14 cellular contexts compared by ENCODE assay signal in genomic region chr17:19397556-19398041, GRCh38. TPM values are rescaled to one million over a fixed set of nuclear protein-coding genes. Genes with fewer than 3 reads are reported as not detected.
DNase-seq lines count a peak whose midpoint lies in the region; ATAC-seq, FAIRE-seq and TF ChIP-seq lines count a peak whose summit lies in the region.
"Had no signal": no experiment of that assay in that cellular context is flagged by ENCODE, and none has a peak within 500 bp of the region (broad histone marks: within the 10 kb centered on the region; RNA-seq: fewer than 3 reads in every experiment).

No MANE protein-coding gene starts in this region.

- no peak overlapping the region for H4K91ac ChIP-seq in H9 (ENCODE audit: insufficient read length, low read depth, low read length)

- H3K27ac ChIP-seq in H9 (ENCODE audit: insufficient read length, low read depth, low read length) (no peak overlapping the region), GM12878 (ENCODE audit: control insufficient read depth, insufficient read depth) (no peak overlapping the region), stomach (peak overlapping the region; percentile 23 to 81 (median 63))
- H3K27ac ChIP-seq: parathyroid adenoma had no signal

- TF ChIP-seq POLR2A in GM12878 (IDR thresholded peaks at IDR 0.05; ENCODE audit: low read depth, low read length) (no peak), stomach (IDR thresholded peaks at IDR 0.05) (no peak)

- no peaks in the 10 kb centered on the region; the same call in 1 of the 2 replicates for H3K27me3 Mint-ChIP-seq in H9 (ENCODE audit: low read depth)
- H3K27me3 Mint-ChIP-seq in activated CD4-positive, alpha-beta memory T cell treated with anti-CD3 and anti-CD28 coated beads for 36 hours, result peaks cover 3% of the 10 kb centered on the region
- H3K27me3 Mint-ChIP-seq: activated T-helper 17 cell treated with anti-CD3 and anti-CD28 coated beads, Interleukin-2, amount 50 U/mL, for 72 hours had no signal

- no peak overlapping the region for H3K4me3 Mint-ChIP-seq in H9
- H3K4me3 Mint-ChIP-seq in activated CD4-positive, alpha-beta memory T cell treated with anti-CD3 and anti-CD28 coated beads for 36 hours, result no peak overlapping the region
- H3K4me3 Mint-ChIP-seq: activated T-helper 17 cell treated with anti-CD3 and anti-CD28 coated beads, Interleukin-2, amount 50 U/mL, for 72 hours had no signal

- no CpG with 5 or more reads among the region's 6 CpGs for WGBS in H9 (ENCODE audit: extremely low coverage, insufficient read length, low lambda C conversion rate)
- 7% methylated on average over 6 of the region's 6 CpGs for WGBS in GM12878 (ENCODE audit: insufficient coverage, insufficient replicate concordance, low lambda C conversion rate, missing lambda C conversion rate)
- 36 to 51% (median 50%) methylated on average over 5 to 6 of the region's 6 CpGs for WGBS in stomach, 5 donors

- no peak overlapping the region for H4K5ac ChIP-seq in H9 (ENCODE audit: insufficient read length, low read depth, low read length)

- H3K56ac ChIP-seq in H9 (ENCODE audit: insufficient read length, low read depth, low read length), result no peak overlapping the region

- H3K4ac ChIP-seq in H9 (ENCODE audit: low read depth, low read length), result no peak overlapping the region

- H3K9me3 ChIP-seq in H9 (ENCODE audit: control insufficient read depth, low read depth, low read length) (no peaks in the 10 kb centered on the region), GM12878 (replicated peaks; ENCODE audit: control insufficient read depth, insufficient read depth, low read length) (no peaks in the 10 kb centered on the region), stomach (no peaks in the 10 kb centered on the region)

- no peaks in the 10 kb centered on the region for H3K27me3 ChIP-seq in H9 (ENCODE audit: insufficient read depth, low read length)
- no peaks in the 10 kb centered on the region for H3K27me3 ChIP-seq in GM12878 (replicated peaks in 1 of 2; ENCODE audit: control insufficient read depth in 2 of 2, insufficient read depth in 2 of 2, low read length in 1 of 2)
- no peaks in the 10 kb centered on the region for H3K27me3 ChIP-seq in stomach

- TF ChIP-seq EP300 in GM12878 (IDR thresholded peaks at IDR 0.05; ENCODE audit: borderline replicate concordance in 1 of 2, control insufficient read depth in 1 of 2, low read depth in 2 of 2, low read length in 2 of 2) (no peak), stomach (IDR thresholded peaks at IDR 0.05) (no peak)

- H3K4me3 ChIP-seq in GM12878, result no peak overlapping the region
- no peak overlapping the region for H3K4me3 ChIP-seq in stomach

- no peak overlapping the region for H2BK20ac ChIP-seq in H9 (ENCODE audit: low read depth, low read length, poor library complexity, severe bottlenecking)

- no peak overlapping the region for H2AK5ac ChIP-seq in H9 (ENCODE audit: insufficient read length, low read length)

- H4K20me1 ChIP-seq in H9 (ENCODE audit: control insufficient read depth, insufficient read depth, insufficient read length), result no peaks in the 10 kb centered on the region
- no peaks in the 10 kb centered on the region for H4K20me1 ChIP-seq in GM12878 (ENCODE audit: control insufficient read depth, insufficient read depth)

- H2BK5ac ChIP-seq in H9 (ENCODE audit: insufficient read length, low read length), result no peak overlapping the region

- DNase-seq in H9 (peak; percentile 85), GM12878 (ENCODE audit: low read depth, low spot score) (no peak), islet precursor cell (peak; percentile 60), stomach (no peak), dermis blood vessel endothelial cell (no peak)
- no peak for DNase-seq in activated CD4-positive, alpha-beta memory T cell treated with anti-CD3 and anti-CD28 coated beads for 36 hours
- no peak for DNase-seq in effector CD8-positive, alpha-beta T cell (lab: John Stamatoyannopoulos, UW)
- DNase-seq: CD8-positive, alpha-beta memory T cell; IMR-90; SIG-M5 had no signal

- ATAC-seq in GM12878, result peak; percentile 84
- no peak for ATAC-seq in HG03025 (IDR thresholded peaks at IDR 0.05; ENCODE audit: low FRiP score, unreplicated experiment)
- ATAC-seq: activated CD4-positive, CD25-positive, alpha-beta regulatory T cell treated with anti-CD3 and anti-CD28 coated beads, Interleukin-2, amount 50 U/mL, for 24 hours; activated T-helper 17 cell treated with anti-CD3 and anti-CD28 coated beads, Interleukin-2, amount 50 U/mL, for 72 hours had no signal

- peaks cover 0 to 5% (median 0%) of the 10 kb centered on the region in 3 experiments; a peak in 1 of 7 replicates for H3K36me3 Mint-ChIP-seq in H9 (ENCODE audit: insufficient read depth in 1 of 3, low read depth in 3 of 3)
- H3K36me3 Mint-ChIP-seq in activated CD4-positive, alpha-beta memory T cell treated with anti-CD3 and anti-CD28 coated beads for 36 hours, result no peaks in the 10 kb centered on the region

- H3K4me1 ChIP-seq in H9 (ENCODE audit: insufficient read depth, low read length) (no peaks in the 10 kb centered on the region; the same call in 1 of the 2 replicates), GM12878 (ENCODE audit: control insufficient read depth, insufficient read depth, low read length) (peaks cover 4% of the 10 kb centered on the region; the same call in 1 of the 2 replicates), stomach (peaks cover 11 to 50% (median 19%) of the 10 kb centered on the region in 4 donors)

- intact Hi-C loops in GM12878 (cut with micrococcal nuclease; ENCODE audit: unreplicated experiment), result loop anchor here (2.0 kb wide), 1 partner anchor 49 kb away; no protein-coding TSS in a partner anchor
- intact Hi-C loops in stomach (cut with DNase I; ENCODE audit: low total_unique reads), result no loop called here
- intact Hi-C loops in activated CD4-positive, alpha-beta memory T cell treated with anti-CD3 and anti-CD28 coated beads for 36 hours (cut with micrococcal nuclease), result no loop called here

- H3K79me2 ChIP-seq in H9 (ENCODE audit: insufficient read depth, low read length) (no peaks in the 10 kb centered on the region), GM12878 (ENCODE audit: control insufficient read depth, insufficient read depth, low read length) (no peaks in the 10 kb centered on the region)
- H3K79me2 ChIP-seq: parathyroid adenoma had no signal

- no peak overlapping the region for H2BK12ac ChIP-seq in H9 (ENCODE audit: insufficient read length, low read depth, low read length)

- H3K27ac Mint-ChIP-seq in H9, result no peak overlapping the region
- no peak overlapping the region for H3K27ac Mint-ChIP-seq in activated CD4-positive, alpha-beta memory T cell treated with anti-CD3 and anti-CD28 coated beads for 36 hours
- H3K27ac Mint-ChIP-seq: activated T-helper 17 cell treated with anti-CD3 and anti-CD28 coated beads, Interleukin-2, amount 50 U/mL, for 72 hours had no signal

- peaks cover 14 to 25% of the 10 kb centered on the region in 2 experiments for H3K4me1 Mint-ChIP-seq in H9
- no peaks in the 10 kb centered on the region for H3K4me1 Mint-ChIP-seq in activated CD4-positive, alpha-beta memory T cell treated with anti-CD3 and anti-CD28 coated beads for 36 hours (ENCODE audit: low read depth)
- H3K4me1 Mint-ChIP-seq: activated T-helper 17 cell treated with anti-CD3 and anti-CD28 coated beads, Interleukin-2, amount 50 U/mL, for 72 hours; CD8-positive, alpha-beta memory T cell had no signal

- CTCF ChIA-PET in GM12878 (lab: Yijun Ruan, JAX), result interaction anchor here (0.6 to 2.2 kb wide), 15 partner anchors 9 to 544 kb away, joined by 3 to 11 read pairs (median 3); partner anchors contain the start of genes B9D1 and MAPK7
- CTCF ChIA-PET in activated CD4-positive, alpha-beta memory T cell treated with anti-CD3 and anti-CD28 coated beads for 36 hours (lab: Charles Lee), result interaction anchor here (0.9 to 1.1 kb wide), 2 partner anchors 35 to 50 kb away, joined by 3 to 4 read pairs; partner anchors contain the start of gene B9D1

- H3K23me2 ChIP-seq in H9 (ENCODE audit: insufficient read length, low read depth, low read length, poor library complexity, severe bottlenecking), result no peaks in the 10 kb centered on the region

- no peak overlapping the region for H3K9ac ChIP-seq in H9 (ENCODE audit: extremely low read depth, insufficient read length, low read length)
- no peak overlapping the region for H3K9ac ChIP-seq in GM12878 (ENCODE audit: control insufficient read depth, insufficient read depth, low read length)
- H3K9ac ChIP-seq: parathyroid adenoma had no signal

- no TSS peak for BruUV-seq in GM12878 (replicated peaks; lab: Mats Ljungman, UMichigan)

- no peak overlapping the region for H3K14ac ChIP-seq in H9 (ENCODE audit: insufficient read depth, low read length)

- no peak overlapping the region for H2BK15ac ChIP-seq in H9 (ENCODE audit: low read depth, low read length)

- SMC1A ChIA-PET in GM12878 (lab: Charles Lee; ENCODE audit: uncharacterized antibody, unreplicated experiment), result interaction anchor here (0.8 to 1.6 kb wide), 8 partner anchors 11 to 173 kb away, joined by 3 to 9 read pairs (median 3); partner anchors contain the start of genes B9D1 and MAPK7

- no peak overlapping the region for H3T11ph ChIP-seq in H9 (ENCODE audit: low read length)

- H4K8ac ChIP-seq in H9 (replicated peaks; ENCODE audit: insufficient read length, low read depth, low read length), result no peak overlapping the region

- no peak overlapping the region for H3K4me2 ChIP-seq in H9 (ENCODE audit: insufficient read depth, insufficient read length, low read length)
- no peak overlapping the region for H3K4me2 ChIP-seq in GM12878 (ENCODE audit: control insufficient read depth, insufficient read depth)

- TF ChIP-seq CTCF in H9 (conservative IDR thresholded peaks at IDR 0.05) (peak; percentile 76), GM12878 (IDR thresholded peaks at IDR 0.05 in 2 of 3, conservative IDR thresholded peaks at IDR 0.05 in 1 of 3; ENCODE audit: control insufficient read depth in 2 of 3, extremely low read depth in 1 of 3, insufficient read depth in 1 of 3, low read depth in 3 of 3, low read length in 3 of 3) (peak; percentile 44 to 61 (median 57); a peak in 4 of 6 replicates), stomach (IDR thresholded peaks at IDR 0.05) (no peak)

- in situ Hi-C loops in GM12878 (cut with MboI), result no loop called here

- POLR2A ChIA-PET in GM12878 (lab: Charles Lee), result interaction anchor here (0.7 kb wide), 1 partner anchor 20 kb away, joined by 5 read pairs; the partner anchor contains the start of gene MAPK7
- POLR2A ChIA-PET in activated CD4-positive, alpha-beta memory T cell treated with anti-CD3 and anti-CD28 coated beads for 36 hours (lab: Charles Lee), result no interaction called here

- TF ChIP-seq RAD21 in GM12878 (IDR thresholded peaks at IDR 0.05; ENCODE audit: insufficient read depth, low read depth, low read length), result peak; percentile 54

- FAIRE-seq in GM12878 (lab: Jason Lieb, UNC), result peak; percentile 86

- RAD21 ChIA-PET in GM12878 (lab: Charles Lee; ENCODE audit: unreplicated experiment), result interaction anchor here (0.7 to 2.1 kb wide), 8 partner anchors 20 to 369 kb away, joined by 3 to 14 read pairs (median 4); partner anchors contain the start of genes B9D1 and MAPK7

- H3K18ac ChIP-seq in H9 (ENCODE audit: insufficient read length, low read depth, low read length), result no peak overlapping the region

- H3K36me3 ChIP-seq in GM12878 (ENCODE audit: control insufficient read depth in 2 of 2, insufficient read depth in 2 of 2, low read length in 1 of 2), result no peaks in the 10 kb centered on the region
- H3K36me3 ChIP-seq in stomach, result no peaks in the 10 kb centered on the region

- no peak overlapping the region for H2BK120ac ChIP-seq in H9 (ENCODE audit: low read depth, low read length, poor library complexity, severe bottlenecking)

- no peak overlapping the region for H2AFZ ChIP-seq in H9 (ENCODE audit: low read length)
- H2AFZ ChIP-seq in GM12878 (ENCODE audit: control insufficient read depth, low read depth, low read length), result no peak overlapping the region
- H2AFZ ChIP-seq: parathyroid adenoma had no signal

- H3K9me3 Mint-ChIP-seq in H9, result no peaks in the 10 kb centered on the region; a peak in 1 of 5 replicates
- H3K9me3 Mint-ChIP-seq in activated CD4-positive, alpha-beta memory T cell treated with anti-CD3 and anti-CD28 coated beads for 36 hours, result no peaks in the 10 kb centered on the region
- H3K9me3 Mint-ChIP-seq: activated T-helper 17 cell treated with anti-CD3 and anti-CD28 coated beads, Interleukin-2, amount 50 U/mL, for 72 hours; CD8-positive, alpha-beta memory T cell had no signal

- H3K23ac ChIP-seq in H9 (ENCODE audit: insufficient read length, low read depth, low read length), result no peak overlapping the region

- no peaks in the 10 kb centered on the region for H3K79me1 ChIP-seq in H9 (ENCODE audit: insufficient read depth, low read depth, low read length, poor library complexity, severe bottlenecking)

RNA-seq across cellular contexts. Expression of gene MFAP4, which starts 10.6 kb away (rescaled TPM):
- 1.5 and 2.0 TPM in 2 replicates for total RNA-seq in H9 (2021)
- not detected in 2 replicates for total RNA-seq in GM12878 (2013; cell fraction: nucleolus; rRNA removed)
- not detected in 2 replicates for total RNA-seq in GM12878 (2014; rRNA removed)
- not detected in 2 replicates for total RNA-seq in GM12878 (2014; rRNA removed; fragmentation: Illumina TruSeq; extraction: Trizol)
- total RNA-seq in GM12878 (2021), result 0.13 and 0.28 TPM in 2 replicates
- polyA plus RNA-seq in GM12878 (2011; ENCODE audit: low read depth), result not detected
- polyA plus RNA-seq in GM12878 (2011; rRNA removed), result not detected in 2 replicates
- not detected in 2 replicates for polyA plus RNA-seq in GM12878 (2011; cell fraction: cytosol; rRNA removed)
- not detected in 2 replicates for polyA plus RNA-seq in GM12878 (2011; cell fraction: nucleus; rRNA removed)
- not detected in 2 replicates for polyA plus RNA-seq in GM12878 (2012)
- not detected in 2 replicates for polyA plus RNA-seq in GM12878 (2014; fragmentation: Illumina TruSeq; extraction: Trizol)
- polyA plus RNA-seq in GM12878 (2014; fragmentation: Nextera tagmentation; extraction: Ambion mirVana), result not detected
- not detected in 2 replicates for polyA plus RNA-seq in GM12878 (2014; rRNA removed)
- polyA plus RNA-seq in GM12878 (2016; fragmentation: Nextera tagmentation; extraction: Ambion mirVana), result under 1 TPM; 0.08 to 0.09 TPM
- not detected in 2 replicates for polyA minus RNA-seq in GM12878 (2011; rRNA and poly(A)+ RNA removed)
- not detected in 2 replicates for polyA minus RNA-seq in GM12878 (2011; cell fraction: cytosol; rRNA and poly(A)+ RNA removed)
- polyA minus RNA-seq in GM12878 (2011; cell fraction: nucleus; rRNA and poly(A)+ RNA removed), result not detected in 2 replicates
- 100 to 1,000 TPM in 2 of 5 donors, 10 to 100 TPM in 3; 29.3 to 125 (median 80.5) TPM for total RNA-seq in stomach
- polyA plus RNA-seq in stomach, result 10 to 100 TPM; 44.0 to 56.4 (median 47.7) TPM
- not detected for total RNA-seq in activated CD4-positive, alpha-beta memory T cell treated with anti-CD3 and anti-CD28 coated beads for 36 hours
- total RNA-seq in dermis blood vessel endothelial cell, result not detected in 2 replicates
- total RNA-seq: activated T-helper 17 cell treated with anti-CD3 and anti-CD28 coated beads, Interleukin-2, amount 50 U/mL, for 72 hours; CD8-positive, alpha-beta memory T cell had no signal
- polyA plus RNA-seq: CD8-positive, alpha-beta memory T cell had no signal

RNA-seq across cellular contexts. Expression of gene RNF112, which starts 13.4 kb away (rescaled TPM):
- total RNA-seq in H9 (2021) (0.81 and 1.1 TPM in 2 replicates), GM12878 (2014; rRNA removed) (not detected in 2 replicates), GM12878 (2014; rRNA removed; fragmentation: Illumina TruSeq; extraction: Trizol) (not detected in 2 replicates), GM12878 (2021) (not detected in 2 replicates), stomach (1 to 10 TPM in 2 of 5 donors, under 1 TPM in 1, not detected in 2; 0.45 to 4.4 (median 1.7) TPM), dermis blood vessel endothelial cell (0.51 and 0.70 TPM in 2 replicates)
- 1.7 and 1.9 TPM in 2 replicates for total RNA-seq in GM12878 (2013; cell fraction: nucleolus; rRNA removed)
- polyA plus RNA-seq in GM12878 (2011; ENCODE audit: low read depth), result not detected
- polyA plus RNA-seq in GM12878 (2011; rRNA removed) (0.03 TPM in 1 of 2 replicates, not detected in the other), GM12878 (2014; fragmentation: Illumina TruSeq; extraction: Trizol) (not detected in 2 replicates), GM12878 (2014; fragmentation: Nextera tagmentation; extraction: Ambion mirVana) (not detected), GM12878 (2014; rRNA removed) (not detected in 2 replicates), GM12878 (2016; fragmentation: Nextera tagmentation; extraction: Ambion mirVana) (not detected), stomach (1 to 10 TPM; 2.1 to 5.0 (median 2.2) TPM)
- 0.01 TPM in 1 of 2 replicates, not detected in the other for polyA plus RNA-seq in GM12878 (2011; cell fraction: cytosol; rRNA removed)
- polyA plus RNA-seq in GM12878 (2011; cell fraction: nucleus; rRNA removed), result 0.12 and 0.70 TPM in 2 replicates
- polyA plus RNA-seq in GM12878 (2012), result 0.07 and 0.28 TPM in 2 replicates
- not detected in 2 replicates for polyA minus RNA-seq in GM12878 (2011; rRNA and poly(A)+ RNA removed)
- polyA minus RNA-seq in GM12878 (2011; cell fraction: cytosol; rRNA and poly(A)+ RNA removed), result not detected in 2 replicates
- polyA minus RNA-seq in GM12878 (2011; cell fraction: nucleus; rRNA and poly(A)+ RNA removed), result not detected in 2 replicates
- under 1 TPM; 0.86 to 0.97 TPM for total RNA-seq in activated CD4-positive, alpha-beta memory T cell treated with anti-CD3 and anti-CD28 coated beads for 36 hours
- polyA plus RNA-seq: CD8-positive, alpha-beta memory T cell had no signal

RNA-seq across cellular contexts. Expression of gene MAPK7, which starts 19.3 kb away (rescaled TPM):
- total RNA-seq in H9 (2021) (43.8 and 45.5 TPM in 2 replicates), GM12878 (2014; rRNA removed) (2.1 and 3.7 TPM in 2 replicates), GM12878 (2014; rRNA removed; fragmentation: Illumina TruSeq; extraction: Trizol) (2.1 and 2.7 TPM in 2 replicates), GM12878 (2021) (11.1 and 13.5 TPM in 2 replicates), stomach (100 to 1,000 TPM in 2 of 5 donors, 10 to 100 TPM in 3; 24.0 to 221 (median 40.2) TPM), dermis blood vessel endothelial cell (19.4 and 22.8 TPM in 2 replicates)
- total RNA-seq in GM12878 (2013; cell fraction: nucleolus; rRNA removed), result 20.9 and 25.3 TPM in 2 replicates
- polyA plus RNA-seq in GM12878 (2011; ENCODE audit: low read depth), result 6.9 TPM
- polyA plus RNA-seq in GM12878 (2011; rRNA removed) (1.6 and 3.2 TPM in 2 replicates), GM12878 (2014; fragmentation: Illumina TruSeq; extraction: Trizol) (5.1 and 7.8 TPM in 2 replicates), GM12878 (2014; fragmentation: Nextera tagmentation; extraction: Ambion mirVana) (1 to 10 TPM in 1 of 2 experiments, under 1 TPM in 1; 0.37 to 1.3 TPM), GM12878 (2014; rRNA removed) (7.6 and 12.0 TPM in 2 replicates), GM12878 (2016; fragmentation: Nextera tagmentation; extraction: Ambion mirVana) (10 to 100 TPM in 1 of 2 experiments, 1 to 10 TPM in 1; 8.2 to 11.1 TPM), stomach (10 to 100 TPM; 10.3 to 13.4 (median 11.3) TPM)
- 4.5 and 5.4 TPM in 2 replicates for polyA plus RNA-seq in GM12878 (2011; cell fraction: cytosol; rRNA removed)
- polyA plus RNA-seq in GM12878 (2011; cell fraction: nucleus; rRNA removed), result 15.6 and 17.1 TPM in 2 replicates
- polyA plus RNA-seq in GM12878 (2012), result 7.0 and 10.0 TPM in 2 replicates
- polyA minus RNA-seq in GM12878 (2011; rRNA and poly(A)+ RNA removed), result 11.0 and 17.0 TPM in 2 replicates
- 6.4 TPM in 2 replicates for polyA minus RNA-seq in GM12878 (2011; cell fraction: cytosol; rRNA and poly(A)+ RNA removed)
- 19.1 and 30.2 TPM in 2 replicates for polyA minus RNA-seq in GM12878 (2011; cell fraction: nucleus; rRNA and poly(A)+ RNA removed)
- total RNA-seq in activated CD4-positive, alpha-beta memory T cell treated with anti-CD3 and anti-CD28 coated beads for 36 hours, result 10 to 100 TPM; 15.4 to 17.2 TPM

RNA-seq across cellular contexts. Expression of gene B9D1, which starts 35.1 kb away (rescaled TPM):
- total RNA-seq in H9 (2021) (27.4 and 30.4 TPM in 2 replicates), GM12878 (2014; rRNA removed) (8.3 and 9.4 TPM in 2 replicates), GM12878 (2014; rRNA removed; fragmentation: Illumina TruSeq; extraction: Trizol) (4.5 and 5.9 TPM in 2 replicates), GM12878 (2021) (8.1 and 9.5 TPM in 2 replicates), stomach (10 to 100 TPM in 3 of 5 donors, not detected in 2; 10.9 to 22.8 (median 21.3) TPM), dermis blood vessel endothelial cell (11.5 and 12.6 TPM in 2 replicates)
- total RNA-seq in GM12878 (2013; cell fraction: nucleolus; rRNA removed), result 11.3 and 12.0 TPM in 2 replicates
- 12.7 TPM for polyA plus RNA-seq in GM12878 (2011; ENCODE audit: low read depth)
- polyA plus RNA-seq in GM12878 (2011; rRNA removed) (5.0 and 10.4 TPM in 2 replicates), GM12878 (2014; fragmentation: Illumina TruSeq; extraction: Trizol) (4.9 and 8.7 TPM in 2 replicates), GM12878 (2014; fragmentation: Nextera tagmentation; extraction: Ambion mirVana) (10 to 100 TPM in 1 of 2 experiments, 1 to 10 TPM in 1; 8.2 to 10.2 TPM), GM12878 (2014; rRNA removed) (11.8 and 14.9 TPM in 2 replicates), GM12878 (2016; fragmentation: Nextera tagmentation; extraction: Ambion mirVana) (10 to 100 TPM; 16.4 to 18.3 TPM), stomach (10 to 100 TPM; 10.9 to 18.4 (median 15.1) TPM)
- polyA plus RNA-seq in GM12878 (2011; cell fraction: cytosol; rRNA removed), result 15.0 TPM in 2 replicates
- 14.0 and 16.5 TPM in 2 replicates for polyA plus RNA-seq in GM12878 (2011; cell fraction: nucleus; rRNA removed)
- polyA plus RNA-seq in GM12878 (2012), result 8.7 and 8.9 TPM in 2 replicates
- polyA minus RNA-seq in GM12878 (2011; rRNA and poly(A)+ RNA removed), result 6.3 and 9.0 TPM in 2 replicates
- polyA minus RNA-seq in GM12878 (2011; cell fraction: cytosol; rRNA and poly(A)+ RNA removed), result 1.5 and 3.7 TPM in 2 replicates
- polyA minus RNA-seq in GM12878 (2011; cell fraction: nucleus; rRNA and poly(A)+ RNA removed), result 2.9 and 5.4 TPM in 2 replicates
- 1 to 10 TPM; 7.2 to 7.6 TPM for total RNA-seq in activated CD4-positive, alpha-beta memory T cell treated with anti-CD3 and anti-CD28 coated beads for 36 hours

Comparison
In these comparisons a context has a peak if more than half of its experiments do, and no peak if none do; other contexts are left out.
1. DNase-seq: peak in H9 (single experiment) and islet precursor cell (single experiment); none in GM12878 (single experiment), stomach (single experiment), activated CD4-positive, alpha-beta memory T cell treated with anti-CD3 and anti-CD28 coated beads for 36 hours (single experiment), effector CD8-positive, alpha-beta T cell (single experiment) and dermis blood vessel endothelial cell (single experiment).
2. H3K27ac ChIP-seq: peak in stomach (5 of 5); none in H9 (single experiment) and GM12878 (single experiment).
3. CTCF ChIP-seq: peak in H9 (single experiment) and GM12878 (3 of 3); none in stomach (0 of 7).
4. RNA of gene MFAP4, which starts 10.6 kb away (total RNA-seq): 29.3 to 125 TPM in stomach; 1.5 to 2.0 TPM in H9, 0.13 to 0.28 TPM in GM12878, not detected in activated CD4-positive, alpha-beta memory T cell treated with anti-CD3 and anti-CD28 coated beads for 36 hours and not detected in dermis blood vessel endothelial cell; every median in the first group is over 10 times any median in the second.